In the genomic region with DNA sequence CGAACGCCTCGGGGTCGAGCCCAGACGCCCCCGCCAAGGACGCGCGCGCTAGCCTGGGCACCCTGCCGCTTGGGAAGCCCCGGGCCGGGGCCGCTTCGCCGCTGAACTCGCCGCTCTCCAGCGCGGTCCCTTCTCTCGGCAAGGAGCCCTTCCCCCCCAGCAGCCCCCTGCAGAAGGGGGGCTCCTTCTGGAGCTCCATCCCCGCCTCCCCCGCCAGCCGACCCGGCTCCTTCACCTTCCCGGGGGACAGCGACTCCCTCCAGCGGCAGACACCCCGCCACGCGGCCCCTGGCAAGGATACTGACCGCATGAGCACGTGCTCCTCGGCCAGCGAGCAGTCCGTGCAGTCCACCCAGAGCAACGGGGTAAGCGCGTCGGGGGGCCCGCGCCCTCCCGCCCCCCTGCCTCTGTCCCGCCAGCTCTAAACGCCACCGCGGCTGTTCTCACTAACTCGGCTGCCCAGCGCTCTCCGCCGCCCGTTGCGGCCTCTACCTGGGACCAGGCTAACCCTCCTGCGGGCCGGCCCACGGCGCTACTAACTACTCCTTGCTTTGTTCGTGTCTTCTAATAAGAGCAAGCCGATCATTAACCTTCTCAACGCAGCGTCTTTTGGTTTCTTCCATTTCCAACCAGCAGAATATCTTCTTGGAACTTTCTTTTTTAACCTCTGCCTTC, we compare ENCODE assay signal across 17 cellular contexts.
DNase-seq lines count a peak whose midpoint lies in the region; TF ChIP-seq lines count a peak whose summit lies in the region.
"Had no signal": no experiment of that assay in that cellular context is flagged by ENCODE, and none has a peak within 500 bp of the region (broad histone marks: within the 10 kb centered on the region; RNA-seq: fewer than 3 reads in every experiment).

No MANE protein-coding gene starts in this region.

- H4K91ac ChIP-seq in H9 (ENCODE audit: insufficient read length, low read depth, low read length), result no peak overlapping the region

- H3K36me3 Mint-ChIP-seq in H9 (ENCODE audit: insufficient read depth in 1 of 3, low read depth in 3 of 3), result peaks cover 24 to 66% (median 61%) of the 10 kb centered on the region in 3 experiments; a peak in 6 of 7 replicates
- peaks cover 77% of the 10 kb centered on the region for H3K36me3 Mint-ChIP-seq in dendritic cell treated with granulocyte-macrophage colony-stimulating factor and Interleukin-4, amounts not matched to agents 40 ng/mL and 50 ng/mL, for 4 days (ENCODE audit: low read depth)

- H3K27ac ChIP-seq in BLaER1 (peak overlapping the region; percentile 55), H9 (ENCODE audit: insufficient read length, low read depth, low read length) (no peak overlapping the region), suprapubic skin (no peak overlapping the region)
- H3K27ac ChIP-seq: A549, GM23248 had no signal

- H3K9ac ChIP-seq in BLaER1 (peak overlapping the region; percentile 53; the same call in 1 of the 2 replicates), H9 (ENCODE audit: extremely low read depth, insufficient read length, low read length) (no peak overlapping the region)
- H3K9ac ChIP-seq: GM23248 had no signal

- H3K79me2 ChIP-seq in H9 (ENCODE audit: insufficient read depth, low read length), result no peaks in the 10 kb centered on the region

- no peak for TF ChIP-seq EP300 in suprapubic skin (IDR thresholded peaks at IDR 0.05)

- H3K9me3 ChIP-seq in BLaER1 (peaks cover 10% of the 10 kb centered on the region), H9 (ENCODE audit: control insufficient read depth, low read depth, low read length) (no peaks in the 10 kb centered on the region), suprapubic skin (no peaks in the 10 kb centered on the region)
- H3K9me3 ChIP-seq: A549 had no signal

- no peaks in the 10 kb centered on the region for H3K23me2 ChIP-seq in H9 (ENCODE audit: insufficient read length, low read depth, low read length, poor library complexity, severe bottlenecking)

- H3K4me2 ChIP-seq in BLaER1, result peak overlapping the region; percentile 65
- H3K4me2 ChIP-seq in H9 (ENCODE audit: insufficient read depth, insufficient read length, low read length), result no peak overlapping the region
- H3K4me2 ChIP-seq: A549 had no signal

- no peak overlapping the region for H3K56ac ChIP-seq in H9 (ENCODE audit: insufficient read length, low read depth, low read length)

- H2BK12ac ChIP-seq in H9 (ENCODE audit: insufficient read length, low read depth, low read length), result no peak overlapping the region

- no peak for TF ChIP-seq POLR2A in suprapubic skin (IDR thresholded peaks at IDR 0.05)

- H4K20me1 ChIP-seq in BLaER1 (peaks cover 27% of the 10 kb centered on the region), H9 (ENCODE audit: control insufficient read depth, insufficient read depth, insufficient read length) (no peaks in the 10 kb centered on the region)

- no peak overlapping the region for H2AFZ ChIP-seq in H9 (ENCODE audit: low read length)
- H2AFZ ChIP-seq: GM23248 had no signal

- H3K14ac ChIP-seq in H9 (ENCODE audit: insufficient read depth, low read length), result no peak overlapping the region

- DNase-seq in H9, result peak; percentile 68
- peak; percentile 63 for DNase-seq in left kidney (ENCODE audit: low read depth, low spot score)
- no peak for DNase-seq in suprapubic skin (ENCODE audit: low spot score in 2 of 2)
- no peak for DNase-seq in GM20000 (ENCODE audit: low spot score)
- DNase-seq in NCI-H345 (lab: John Stamatoyannopoulos, UW), result no peak
- no peak for DNase-seq in stimulated activated CD8-positive, alpha-beta memory T cell treated with anti-CD3 and anti-CD28 coated beads, Interleukin-4, amount 100 ng/mL, for 48 hours
- DNase-seq: COR-L47, GM23248, KG1, NCI-H1092, NCI-H146, NCI-H2081, NCI-H524 had no signal

- H2BK120ac ChIP-seq in H9 (ENCODE audit: low read depth, low read length, poor library complexity, severe bottlenecking), result no peak overlapping the region

- no peak overlapping the region for H3K18ac ChIP-seq in H9 (ENCODE audit: insufficient read length, low read depth, low read length)

- H4K8ac ChIP-seq in H9 (replicated peaks; ENCODE audit: insufficient read length, low read depth, low read length), result no peak overlapping the region

- H4K5ac ChIP-seq in H9 (ENCODE audit: insufficient read length, low read depth, low read length), result no peak overlapping the region

- H2BK20ac ChIP-seq in H9 (ENCODE audit: low read depth, low read length, poor library complexity, severe bottlenecking), result no peak overlapping the region

- H3K4me3 ChIP-seq in BLaER1 (no peak overlapping the region), suprapubic skin (no peak overlapping the region)
- H3K4me3 ChIP-seq: A549, GM23248 had no signal

- no peak overlapping the region for H2AK5ac ChIP-seq in H9 (ENCODE audit: insufficient read length, low read length)

- no peak overlapping the region for H2BK5ac ChIP-seq in H9 (ENCODE audit: insufficient read length, low read length)

- peaks cover 94% of the 10 kb centered on the region for H3K36me3 ChIP-seq in BLaER1
- peaks cover 84% of the 10 kb centered on the region for H3K36me3 ChIP-seq in suprapubic skin

- H3K4ac ChIP-seq in H9 (ENCODE audit: low read depth, low read length), result no peak overlapping the region

- intact Hi-C loops in dendritic cell treated with granulocyte-macrophage colony-stimulating factor and Interleukin-4, amounts not matched to agents 40 ng/mL and 50 ng/mL, for 4 days (cut with micrococcal nuclease), result no loop called here

- TF ChIP-seq CTCF in H9 (conservative IDR thresholded peaks at IDR 0.05) (no peak), suprapubic skin (IDR thresholded peaks at IDR 0.05) (no peak), GM20000 (IDR thresholded peaks at IDR 0.05; ENCODE audit: extremely low read depth, missing control alignments) (no peak)

- no peaks in the 10 kb centered on the region for H3K79me1 ChIP-seq in H9 (ENCODE audit: insufficient read depth, low read depth, low read length, poor library complexity, severe bottlenecking)

- H3K4me1 ChIP-seq in BLaER1 (peaks cover 40% of the 10 kb centered on the region), H9 (ENCODE audit: insufficient read depth, low read length) (no peaks in the 10 kb centered on the region), suprapubic skin (peaks cover 9% of the 10 kb centered on the region)
- H3K4me1 ChIP-seq: A549 had no signal

- no peaks in the 10 kb centered on the region for H3K27me3 ChIP-seq in BLaER1
- H3K27me3 ChIP-seq in H9 (ENCODE audit: insufficient read depth, low read length), result no peaks in the 10 kb centered on the region
- H3K27me3 ChIP-seq in suprapubic skin, result no peaks in the 10 kb centered on the region

- no peaks in the 10 kb centered on the region for H3K9me3 Mint-ChIP-seq in H9
- H3K9me3 Mint-ChIP-seq in dendritic cell treated with granulocyte-macrophage colony-stimulating factor and Interleukin-4, amounts not matched to agents 40 ng/mL and 50 ng/mL, for 4 days, result peaks cover 8% of the 10 kb centered on the region

- H3K4me1 Mint-ChIP-seq in H9, result no peaks in the 10 kb centered on the region
- H3K4me1 Mint-ChIP-seq in dendritic cell treated with granulocyte-macrophage colony-stimulating factor and Interleukin-4, amounts not matched to agents 40 ng/mL and 50 ng/mL, for 4 days (ENCODE audit: low read depth), result peaks cover 47% of the 10 kb centered on the region

- WGBS in H9 (ENCODE audit: extremely low coverage, insufficient read length, low lambda C conversion rate), result no CpG with 5 or more reads among the region's 61 CpGs
- WGBS in suprapubic skin, result 88% methylated on average over 23 of the region's 61 CpGs

- peak overlapping the region in 2 of 3 experiments; percentile 10 to 18; a peak in 2 of 7 replicates for H3K27ac Mint-ChIP-seq in H9
- H3K27ac Mint-ChIP-seq in dendritic cell treated with granulocyte-macrophage colony-stimulating factor and Interleukin-4, amounts not matched to agents 40 ng/mL and 50 ng/mL, for 4 days, result peak overlapping the region; percentile 84

- H3T11ph ChIP-seq in H9 (ENCODE audit: low read length), result no peak overlapping the region

- no peak overlapping the region for H3K4me3 Mint-ChIP-seq in H9
- H3K4me3 Mint-ChIP-seq in dendritic cell treated with granulocyte-macrophage colony-stimulating factor and Interleukin-4, amounts not matched to agents 40 ng/mL and 50 ng/mL, for 4 days, result no peak overlapping the region
- H3K4me3 Mint-ChIP-seq: CD14-positive monocyte had no signal

- H2BK15ac ChIP-seq in H9 (ENCODE audit: low read depth, low read length), result no peak overlapping the region

- no peaks in the 10 kb centered on the region for H3K27me3 Mint-ChIP-seq in H9 (ENCODE audit: low read depth)
- no peaks in the 10 kb centered on the region for H3K27me3 Mint-ChIP-seq in dendritic cell treated with granulocyte-macrophage colony-stimulating factor and Interleukin-4, amounts not matched to agents 40 ng/mL and 50 ng/mL, for 4 days

- no peak overlapping the region for H3K23ac ChIP-seq in H9 (ENCODE audit: insufficient read length, low read depth, low read length)

Comparison
In these comparisons a context has a peak if more than half of its experiments do, and no peak if none do; other contexts are left out.
1. DNase-seq: peak in H9 (single experiment) and left kidney (single experiment); none in suprapubic skin (0 of 2), GM20000 (single experiment), NCI-H345 (single experiment) and stimulated activated CD8-positive, alpha-beta memory T cell treated with anti-CD3 and anti-CD28 coated beads, Interleukin-4, amount 100 ng/mL, for 48 hours (single experiment).